Comparison of ENCODE assay signal across 2 cellular contexts in the genomic region with DNA sequence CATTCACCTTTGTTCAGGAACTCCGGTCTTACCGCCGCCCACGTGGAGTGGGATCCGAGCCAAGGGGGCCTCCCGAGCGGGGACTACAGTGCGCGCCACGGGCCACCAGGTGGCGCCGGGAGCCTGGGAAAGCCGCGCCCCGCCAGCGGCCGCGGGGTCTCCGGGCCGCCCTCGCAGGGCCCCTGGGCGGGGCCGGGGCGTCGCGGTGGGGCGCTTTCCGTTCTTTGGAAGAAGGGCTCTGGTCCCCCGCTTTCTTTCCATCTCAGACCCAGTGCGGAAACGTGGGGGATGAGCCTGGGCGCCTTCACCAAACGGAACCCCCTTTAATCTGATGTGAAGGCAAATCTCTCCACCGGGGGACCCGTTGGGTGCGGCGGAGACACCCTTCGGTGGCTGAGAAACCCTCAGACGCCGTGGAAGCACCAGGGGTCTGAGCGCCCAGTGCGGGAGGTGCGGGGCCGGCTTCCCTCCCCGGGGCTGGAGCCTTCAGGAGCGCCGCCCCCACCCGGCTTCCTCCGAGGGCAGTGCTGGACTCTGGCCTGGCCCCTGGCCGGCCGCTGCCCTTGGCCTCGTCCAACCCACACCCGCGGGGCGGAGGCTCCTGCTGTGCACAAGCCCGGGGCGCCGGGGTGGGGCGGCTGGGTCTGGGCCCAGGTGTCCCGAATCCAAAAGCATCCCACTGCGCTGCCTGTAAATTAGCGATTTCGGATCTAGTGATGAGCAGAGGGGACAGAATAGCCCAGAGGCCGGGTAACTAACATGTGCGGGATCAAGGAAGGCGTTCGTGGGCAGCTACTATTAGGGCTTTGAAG.
TF ChIP-seq lines count a peak whose summit lies in the region.

No MANE protein-coding gene starts in this region.

TF ChIP-seq in GM23338, 12 proteins besides CTCF, POLR2A, EP300 and RAD21 (continued from another document):
- TF ChIP-seq, protein P1, sequence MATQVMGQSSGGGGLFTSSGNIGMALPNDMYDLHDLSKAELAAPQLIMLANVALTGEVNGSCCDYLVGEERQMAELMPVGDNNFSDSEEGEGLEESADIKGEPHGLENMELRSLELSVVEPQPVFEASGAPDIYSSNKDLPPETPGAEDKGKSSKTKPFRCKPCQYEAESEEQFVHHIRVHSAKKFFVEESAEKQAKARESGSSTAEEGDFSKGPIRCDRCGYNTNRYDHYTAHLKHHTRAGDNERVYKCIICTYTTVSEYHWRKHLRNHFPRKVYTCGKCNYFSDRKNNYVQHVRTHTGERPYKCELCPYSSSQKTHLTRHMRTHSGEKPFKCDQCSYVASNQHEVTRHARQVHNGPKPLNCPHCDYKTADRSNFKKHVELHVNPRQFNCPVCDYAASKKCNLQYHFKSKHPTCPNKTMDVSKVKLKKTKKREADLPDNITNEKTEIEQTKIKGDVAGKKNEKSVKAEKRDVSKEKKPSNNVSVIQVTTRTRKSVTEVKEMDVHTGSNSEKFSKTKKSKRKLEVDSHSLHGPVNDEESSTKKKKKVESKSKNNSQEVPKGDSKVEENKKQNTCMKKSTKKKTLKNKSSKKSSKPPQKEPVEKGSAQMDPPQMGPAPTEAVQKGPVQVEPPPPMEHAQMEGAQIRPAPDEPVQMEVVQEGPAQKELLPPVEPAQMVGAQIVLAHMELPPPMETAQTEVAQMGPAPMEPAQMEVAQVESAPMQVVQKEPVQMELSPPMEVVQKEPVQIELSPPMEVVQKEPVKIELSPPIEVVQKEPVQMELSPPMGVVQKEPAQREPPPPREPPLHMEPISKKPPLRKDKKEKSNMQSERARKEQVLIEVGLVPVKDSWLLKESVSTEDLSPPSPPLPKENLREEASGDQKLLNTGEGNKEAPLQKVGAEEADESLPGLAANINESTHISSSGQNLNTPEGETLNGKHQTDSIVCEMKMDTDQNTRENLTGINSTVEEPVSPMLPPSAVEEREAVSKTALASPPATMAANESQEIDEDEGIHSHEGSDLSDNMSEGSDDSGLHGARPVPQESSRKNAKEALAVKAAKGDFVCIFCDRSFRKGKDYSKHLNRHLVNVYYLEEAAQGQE (IDR thresholded peaks at IDR 0.05; ENCODE audit: unreplicated experiment) = no peak
- TF ChIP-seq CREB1 (CRISPR knock-in tag; IDR thresholded peaks at IDR 0.05; ENCODE audit: low read depth) (peak; percentile 27; the same call in 1 of the 2 replicates), EZH2phosphoT487 (IDR thresholded peaks at IDR 0.05; ENCODE audit: unreplicated experiment) (no peak)

TF ChIP-seq in SK-N-SH, 30 proteins besides CTCF, POLR2A, EP300 and RAD21 (continued from another document):
- no peak for TF ChIP-seq ZBTB33 (IDR thresholded peaks at IDR 0.05; ENCODE audit: borderline replicate concordance, low read depth)
- TF ChIP-seq, protein P1 (IDR thresholded peaks at IDR 0.05; ENCODE audit: low read depth, low read length) = no peak
- no peak for TF ChIP-seq FOXJ3 (CRISPR knock-in tag; IDR thresholded peaks at IDR 0.05)
- peak; percentile 28; the same call in 1 of the 2 replicates for TF ChIP-seq RCOR1 (IDR thresholded peaks at IDR 0.05; ENCODE audit: low read length)
- no peak for TF ChIP-seq GABPA (IDR thresholded peaks at IDR 0.05; ENCODE audit: low read depth)
- no peak for TF ChIP-seq IRF3 (IDR thresholded peaks at IDR 0.05; ENCODE audit: low read depth, low read length)
- TF ChIP-seq, protein P2, sequence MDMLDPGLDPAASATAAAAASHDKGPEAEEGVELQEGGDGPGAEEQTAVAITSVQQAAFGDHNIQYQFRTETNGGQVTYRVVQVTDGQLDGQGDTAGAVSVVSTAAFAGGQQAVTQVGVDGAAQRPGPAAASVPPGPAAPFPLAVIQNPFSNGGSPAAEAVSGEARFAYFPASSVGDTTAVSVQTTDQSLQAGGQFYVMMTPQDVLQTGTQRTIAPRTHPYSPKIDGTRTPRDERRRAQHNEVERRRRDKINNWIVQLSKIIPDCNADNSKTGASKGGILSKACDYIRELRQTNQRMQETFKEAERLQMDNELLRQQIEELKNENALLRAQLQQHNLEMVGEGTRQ (IDR thresholded peaks at IDR 0.05; ENCODE audit: borderline replicate concordance, low read depth, low read length) = no peak
- TF ChIP-seq SMC3 (IDR thresholded peaks at IDR 0.05; ENCODE audit: low read depth, low read length) = peak; percentile 91
- TF ChIP-seq EZH2phosphoT487 (IDR thresholded peaks at IDR 0.05; ENCODE audit: borderline replicate concordance, low read depth) = no peak
- no peak for TF ChIP-seq FOXM1 (IDR thresholded peaks at IDR 0.05; ENCODE audit: low read depth)
- no peak for TF ChIP-seq YY1 (IDR thresholded peaks at IDR 0.05; ENCODE audit: low read depth)
- no peak for TF ChIP-seq NRF1 (IDR thresholded peaks at IDR 0.05; ENCODE audit: low read depth, low read length)
- peak; percentile 25 for TF ChIP-seq CHD2 (IDR thresholded peaks at IDR 0.05; ENCODE audit: low read length, partially characterized antibody)
- TF ChIP-seq, protein P3, sequence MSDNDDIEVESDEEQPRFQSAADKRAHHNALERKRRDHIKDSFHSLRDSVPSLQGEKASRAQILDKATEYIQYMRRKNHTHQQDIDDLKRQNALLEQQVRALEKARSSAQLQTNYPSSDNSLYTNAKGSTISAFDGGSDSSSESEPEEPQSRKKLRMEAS (IDR thresholded peaks at IDR 0.05; ENCODE audit: low read depth) = peak; percentile 92
- no peak for TF ChIP-seq TCF12 (IDR thresholded peaks at IDR 0.05)
- no peak for TF ChIP-seq FOSL2 (IDR thresholded peaks at IDR 0.05; ENCODE audit: borderline replicate concordance, low read depth)
- peak; percentile 88 for TF ChIP-seq NFIC (IDR thresholded peaks at IDR 0.05; ENCODE audit: borderline replicate concordance)
- peak; percentile 95 for TF ChIP-seq MXI1 (IDR thresholded peaks at IDR 0.05; ENCODE audit: low read depth, low read length)
- TF ChIP-seq RXRA (IDR thresholded peaks at IDR 0.05; ENCODE audit: borderline replicate concordance, low read depth) = no peak
- no peak for TF ChIP-seq RFX5 (IDR thresholded peaks at IDR 0.05; ENCODE audit: low read length)
- TF ChIP-seq POLR2AphosphoS5 (IDR thresholded peaks at IDR 0.05; ENCODE audit: low read depth, low read length) = peak; percentile 68
- TF ChIP-seq SIN3A (IDR thresholded peaks at IDR 0.05; ENCODE audit: borderline replicate concordance, low read depth, low read length) = peak; percentile 65; the same call in 1 of the 2 replicates
- TF ChIP-seq, protein P4, sequence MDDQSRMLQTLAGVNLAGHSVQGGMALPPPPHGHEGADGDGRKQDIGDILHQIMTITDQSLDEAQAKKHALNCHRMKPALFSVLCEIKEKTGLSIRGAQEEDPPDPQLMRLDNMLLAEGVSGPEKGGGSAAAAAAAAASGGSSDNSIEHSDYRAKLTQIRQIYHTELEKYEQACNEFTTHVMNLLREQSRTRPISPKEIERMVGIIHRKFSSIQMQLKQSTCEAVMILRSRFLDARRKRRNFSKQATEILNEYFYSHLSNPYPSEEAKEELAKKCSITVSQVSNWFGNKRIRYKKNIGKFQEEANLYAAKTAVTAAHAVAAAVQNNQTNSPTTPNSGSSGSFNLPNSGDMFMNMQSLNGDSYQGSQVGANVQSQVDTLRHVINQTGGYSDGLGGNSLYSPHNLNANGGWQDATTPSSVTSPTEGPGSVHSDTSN (IDR thresholded peaks at IDR 0.05) = no peak
- TF ChIP-seq USF1 (IDR thresholded peaks at IDR 0.05; ENCODE audit: borderline replicate concordance, low read depth) = peak; percentile 34; the same call in 1 of the 2 replicates
